ENCODE assay signal across 1 cellular context in the genomic region with DNA sequence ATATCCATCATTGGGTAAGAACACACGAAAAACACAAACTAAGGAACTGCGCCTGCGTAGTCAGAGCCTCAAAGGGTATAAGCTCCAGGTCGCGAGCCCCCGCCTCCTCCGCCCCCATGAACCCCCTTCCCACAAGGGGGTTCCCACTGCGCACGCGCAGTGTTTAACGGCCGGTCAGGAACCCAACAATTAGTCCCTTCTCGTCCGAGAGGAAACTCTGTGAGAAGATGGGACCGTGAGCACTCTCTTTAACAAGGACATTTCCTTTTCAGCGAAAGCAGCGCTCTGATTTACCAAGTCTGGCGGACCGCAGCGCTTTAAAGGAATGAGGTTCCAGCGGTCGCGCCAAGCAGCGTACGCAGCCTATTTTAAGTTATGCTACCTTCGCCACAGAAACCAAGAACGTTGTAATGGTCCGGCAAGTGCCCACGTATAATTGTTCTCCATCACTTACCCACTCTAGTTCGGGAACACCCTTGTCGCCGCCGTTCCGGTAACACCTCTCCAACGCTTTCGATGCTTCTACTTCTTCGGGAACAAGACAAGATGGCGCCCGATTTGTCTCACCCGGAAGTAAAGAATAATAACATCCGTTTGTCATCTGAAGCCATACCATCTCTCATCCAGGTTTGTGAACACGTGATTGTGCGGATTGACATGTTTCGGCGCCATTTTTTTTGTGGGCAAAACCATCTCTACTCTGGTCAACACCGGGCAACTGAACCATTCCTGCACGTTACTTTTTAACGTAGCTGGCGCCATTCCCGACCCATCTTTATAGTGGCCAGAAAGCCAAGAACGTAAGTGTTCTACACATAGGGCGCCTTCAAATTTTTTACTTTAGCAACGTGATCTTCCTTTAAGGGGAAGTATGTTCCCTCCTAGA.
A peak's percentile ranks its signal among the peaks of the same experiment; 100 is the strongest.
TF ChIP-seq lines count a peak whose summit lies in the region.

A gene with protein sequence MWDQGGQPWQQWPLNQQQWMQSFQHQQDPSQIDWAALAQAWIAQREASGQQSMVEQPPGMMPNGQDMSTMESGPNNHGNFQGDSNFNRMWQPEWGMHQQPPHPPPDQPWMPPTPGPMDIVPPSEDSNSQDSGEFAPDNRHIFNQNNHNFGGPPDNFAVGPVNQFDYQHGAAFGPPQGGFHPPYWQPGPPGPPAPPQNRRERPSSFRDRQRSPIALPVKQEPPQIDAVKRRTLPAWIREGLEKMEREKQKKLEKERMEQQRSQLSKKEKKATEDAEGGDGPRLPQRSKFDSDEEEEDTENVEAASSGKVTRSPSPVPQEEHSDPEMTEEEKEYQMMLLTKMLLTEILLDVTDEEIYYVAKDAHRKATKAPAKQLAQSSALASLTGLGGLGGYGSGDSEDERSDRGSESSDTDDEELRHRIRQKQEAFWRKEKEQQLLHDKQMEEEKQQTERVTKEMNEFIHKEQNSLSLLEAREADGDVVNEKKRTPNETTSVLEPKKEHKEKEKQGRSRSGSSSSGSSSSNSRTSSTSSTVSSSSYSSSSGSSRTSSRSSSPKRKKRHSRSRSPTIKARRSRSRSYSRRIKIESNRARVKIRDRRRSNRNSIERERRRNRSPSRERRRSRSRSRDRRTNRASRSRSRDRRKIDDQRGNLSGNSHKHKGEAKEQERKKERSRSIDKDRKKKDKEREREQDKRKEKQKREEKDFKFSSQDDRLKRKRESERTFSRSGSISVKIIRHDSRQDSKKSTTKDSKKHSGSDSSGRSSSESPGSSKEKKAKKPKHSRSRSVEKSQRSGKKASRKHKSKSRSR (minus strand): TSS at position 548 of the 886 bp plus-strand sequence. CDS start 10,649 bp downstream, outside the sequence.

TF ChIP-seq in K562, 482 proteins besides CTCF, POLR2A, EP300 and RAD21 (continued from another document and continues in another):
- TF ChIP-seq, protein P1, sequence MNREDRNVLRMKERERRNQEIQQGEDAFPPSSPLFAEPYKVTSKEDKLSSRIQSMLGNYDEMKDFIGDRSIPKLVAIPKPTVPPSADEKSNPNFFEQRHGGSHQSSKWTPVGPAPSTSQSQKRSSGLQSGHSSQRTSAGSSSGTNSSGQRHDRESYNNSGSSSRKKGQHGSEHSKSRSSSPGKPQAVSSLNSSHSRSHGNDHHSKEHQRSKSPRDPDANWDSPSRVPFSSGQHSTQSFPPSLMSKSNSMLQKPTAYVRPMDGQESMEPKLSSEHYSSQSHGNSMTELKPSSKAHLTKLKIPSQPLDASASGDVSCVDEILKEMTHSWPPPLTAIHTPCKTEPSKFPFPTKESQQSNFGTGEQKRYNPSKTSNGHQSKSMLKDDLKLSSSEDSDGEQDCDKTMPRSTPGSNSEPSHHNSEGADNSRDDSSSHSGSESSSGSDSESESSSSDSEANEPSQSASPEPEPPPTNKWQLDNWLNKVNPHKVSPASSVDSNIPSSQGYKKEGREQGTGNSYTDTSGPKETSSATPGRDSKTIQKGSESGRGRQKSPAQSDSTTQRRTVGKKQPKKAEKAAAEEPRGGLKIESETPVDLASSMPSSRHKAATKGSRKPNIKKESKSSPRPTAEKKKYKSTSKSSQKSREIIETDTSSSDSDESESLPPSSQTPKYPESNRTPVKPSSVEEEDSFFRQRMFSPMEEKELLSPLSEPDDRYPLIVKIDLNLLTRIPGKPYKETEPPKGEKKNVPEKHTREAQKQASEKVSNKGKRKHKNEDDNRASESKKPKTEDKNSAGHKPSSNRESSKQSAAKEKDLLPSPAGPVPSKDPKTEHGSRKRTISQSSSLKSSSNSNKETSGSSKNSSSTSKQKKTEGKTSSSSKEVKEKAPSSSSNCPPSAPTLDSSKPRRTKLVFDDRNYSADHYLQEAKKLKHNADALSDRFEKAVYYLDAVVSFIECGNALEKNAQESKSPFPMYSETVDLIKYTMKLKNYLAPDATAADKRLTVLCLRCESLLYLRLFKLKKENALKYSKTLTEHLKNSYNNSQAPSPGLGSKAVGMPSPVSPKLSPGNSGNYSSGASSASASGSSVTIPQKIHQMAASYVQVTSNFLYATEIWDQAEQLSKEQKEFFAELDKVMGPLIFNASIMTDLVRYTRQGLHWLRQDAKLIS (CRISPR knock-in tag; IDR thresholded peaks at IDR 0.05), result 0 out of 2 replicates have a peak, but pooled peaks have one; percentile 18
- TF ChIP-seq, protein P2, sequence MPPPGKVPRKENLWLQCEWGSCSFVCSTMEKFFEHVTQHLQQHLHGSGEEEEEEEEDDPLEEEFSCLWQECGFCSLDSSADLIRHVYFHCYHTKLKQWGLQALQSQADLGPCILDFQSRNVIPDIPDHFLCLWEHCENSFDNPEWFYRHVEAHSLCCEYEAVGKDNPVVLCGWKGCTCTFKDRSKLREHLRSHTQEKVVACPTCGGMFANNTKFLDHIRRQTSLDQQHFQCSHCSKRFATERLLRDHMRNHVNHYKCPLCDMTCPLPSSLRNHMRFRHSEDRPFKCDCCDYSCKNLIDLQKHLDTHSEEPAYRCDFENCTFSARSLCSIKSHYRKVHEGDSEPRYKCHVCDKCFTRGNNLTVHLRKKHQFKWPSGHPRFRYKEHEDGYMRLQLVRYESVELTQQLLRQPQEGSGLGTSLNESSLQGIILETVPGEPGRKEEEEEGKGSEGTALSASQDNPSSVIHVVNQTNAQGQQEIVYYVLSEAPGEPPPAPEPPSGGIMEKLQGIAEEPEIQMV (tag; conservative IDR thresholded peaks at IDR 0.05; ENCODE audit: low read depth), result no peak
- TF ChIP-seq ADNP (tag; IDR thresholded peaks at IDR 0.05) (no peak), U2AF1 (optimal IDR thresholded peaks at IDR 0.05; ENCODE audit: low read depth, low read length) (no peak), TCF7 (IDR thresholded peaks at IDR 0.05; ENCODE audit: borderline replicate concordance) (no peak), SRSF1 (IDR thresholded peaks at IDR 0.05; ENCODE audit: low read depth, low read length) (no peak), ZNF766 (CRISPR knock-in tag; conservative IDR thresholded peaks at IDR 0.05) (peak; percentile 85), LCOR (CRISPR knock-in tag; IDR thresholded peaks at IDR 0.05) (peak; percentile 72; the same call in 1 of the 2 replicates), JUND (IDR thresholded peaks at IDR 0.05; ENCODE audit: borderline replicate concordance, low read depth, low read length) (peak; percentile 28; the same call in 1 of the 2 replicates), JUND (tag; IDR thresholded peaks at IDR 0.05; ENCODE audit: borderline replicate concordance, low read depth, low read length) (no peak; the same call in 2 of the 3 replicates), ZNF3 (CRISPR knock-in tag; IDR thresholded peaks at IDR 0.05) (no peak), ZNF780A (CRISPR knock-in tag; IDR thresholded peaks at IDR 0.05) (no peak), IFI16 (CRISPR knock-in tag; IDR thresholded peaks at IDR 0.05) (no peak), ELF2 (CRISPR knock-in tag; IDR thresholded peaks at IDR 0.05) (no peak), TCFL5 (CRISPR knock-in tag; conservative IDR thresholded peaks at IDR 0.05) (no peak), MTF1 (CRISPR knock-in tag; IDR thresholded peaks at IDR 0.05; ENCODE audit: borderline replicate concordance) (no peak), ZNF274 (IDR thresholded peaks at IDR 0.05; ENCODE audit: borderline replicate concordance, low read depth, low read length) (no peak), HEY1 (CRISPR knock-in tag; IDR thresholded peaks at IDR 0.05; ENCODE audit: borderline replicate concordance) (no peak), KAT2B (IDR thresholded peaks at IDR 0.05; ENCODE audit: low read depth, low read length) (no peak), PHF20 (IDR thresholded peaks at IDR 0.05; ENCODE audit: partially characterized antibody) (peak; percentile 66), ZNF12 (CRISPR knock-in tag; IDR thresholded peaks at IDR 0.05) (no peak), CHD2 (IDR thresholded peaks at IDR 0.05; ENCODE audit: low read depth, low read length) (no peak), BDP1 (IDR thresholded peaks at IDR 0.05; ENCODE audit: insufficient read depth, insufficient read length) (no peak), ILK (tag; IDR thresholded peaks at IDR 0.05; ENCODE audit: borderline replicate concordance, low read depth) (no peak), ZNF707 (CRISPR knock-in tag; conservative IDR thresholded peaks at IDR 0.05) (no peak), NRF1 (conservative IDR thresholded peaks at IDR 0.05 in 1 of 2, IDR thresholded peaks at IDR 0.05 in 1 of 2) (peak; percentile 97), SAP30 (IDR thresholded peaks at IDR 0.05; ENCODE audit: borderline replicate concordance, insufficient read depth, low read depth, low read length, poor library complexity, severe bottlenecking) (no peak), ZNF253 (CRISPR knock-in tag; conservative IDR thresholded peaks at IDR 0.05) (no peak), SMARCE1 (IDR thresholded peaks at IDR 0.05) (no peak), ASH1L (IDR thresholded peaks at IDR 0.05; ENCODE audit: borderline replicate concordance, low read depth, partially characterized antibody) (peak; percentile 53), NCOA2 (IDR thresholded peaks at IDR 0.05; ENCODE audit: partially characterized antibody in 2 of 2) (no peak), NBN (IDR thresholded peaks at IDR 0.05; ENCODE audit: low read depth) (no peak), CSDE1 (IDR thresholded peaks at IDR 0.05) (no peak), ZNF324 (CRISPR knock-in tag; IDR thresholded peaks at IDR 0.05) (no peak), SRSF9 (IDR thresholded peaks at IDR 0.05; ENCODE audit: borderline replicate concordance, low read depth, low read length) (no peak), ZNF445 (CRISPR knock-in tag; IDR thresholded peaks at IDR 0.05; ENCODE audit: low read depth) (no peak), EGR1 (conservative IDR thresholded peaks at IDR 0.05) (peak; percentile 94)
- TF ChIP-seq, protein P3, sequence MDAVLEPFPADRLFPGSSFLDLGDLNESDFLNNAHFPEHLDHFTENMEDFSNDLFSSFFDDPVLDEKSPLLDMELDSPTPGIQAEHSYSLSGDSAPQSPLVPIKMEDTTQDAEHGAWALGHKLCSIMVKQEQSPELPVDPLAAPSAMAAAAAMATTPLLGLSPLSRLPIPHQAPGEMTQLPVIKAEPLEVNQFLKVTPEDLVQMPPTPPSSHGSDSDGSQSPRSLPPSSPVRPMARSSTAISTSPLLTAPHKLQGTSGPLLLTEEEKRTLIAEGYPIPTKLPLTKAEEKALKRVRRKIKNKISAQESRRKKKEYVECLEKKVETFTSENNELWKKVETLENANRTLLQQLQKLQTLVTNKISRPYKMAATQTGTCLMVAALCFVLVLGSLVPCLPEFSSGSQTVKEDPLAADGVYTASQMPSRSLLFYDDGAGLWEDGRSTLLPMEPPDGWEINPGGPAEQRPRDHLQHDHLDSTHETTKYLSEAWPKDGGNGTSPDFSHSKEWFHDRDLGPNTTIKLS (IDR thresholded peaks at IDR 0.05; ENCODE audit: borderline replicate concordance, low read depth), result peak; percentile 79; the same call in 1 of the 2 replicates
- TF ChIP-seq, protein P4, sequence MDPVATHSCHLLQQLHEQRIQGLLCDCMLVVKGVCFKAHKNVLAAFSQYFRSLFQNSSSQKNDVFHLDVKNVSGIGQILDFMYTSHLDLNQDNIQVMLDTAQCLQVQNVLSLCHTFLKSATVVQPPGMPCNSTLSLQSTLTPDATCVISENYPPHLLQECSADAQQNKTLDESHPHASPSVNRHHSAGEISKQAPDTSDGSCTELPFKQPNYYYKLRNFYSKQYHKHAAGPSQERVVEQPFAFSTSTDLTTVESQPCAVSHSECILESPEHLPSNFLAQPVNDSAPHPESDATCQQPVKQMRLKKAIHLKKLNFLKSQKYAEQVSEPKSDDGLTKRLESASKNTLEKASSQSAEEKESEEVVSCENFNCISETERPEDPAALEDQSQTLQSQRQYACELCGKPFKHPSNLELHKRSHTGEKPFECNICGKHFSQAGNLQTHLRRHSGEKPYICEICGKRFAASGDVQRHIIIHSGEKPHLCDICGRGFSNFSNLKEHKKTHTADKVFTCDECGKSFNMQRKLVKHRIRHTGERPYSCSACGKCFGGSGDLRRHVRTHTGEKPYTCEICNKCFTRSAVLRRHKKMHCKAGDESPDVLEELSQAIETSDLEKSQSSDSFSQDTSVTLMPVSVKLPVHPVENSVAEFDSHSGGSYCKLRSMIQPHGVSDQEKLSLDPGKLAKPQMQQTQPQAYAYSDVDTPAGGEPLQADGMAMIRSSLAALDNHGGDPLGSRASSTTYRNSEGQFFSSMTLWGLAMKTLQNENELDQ (CRISPR knock-in tag; IDR thresholded peaks at IDR 0.05; ENCODE audit: borderline replicate concordance), result no peak
- TF ChIP-seq, protein P5, sequence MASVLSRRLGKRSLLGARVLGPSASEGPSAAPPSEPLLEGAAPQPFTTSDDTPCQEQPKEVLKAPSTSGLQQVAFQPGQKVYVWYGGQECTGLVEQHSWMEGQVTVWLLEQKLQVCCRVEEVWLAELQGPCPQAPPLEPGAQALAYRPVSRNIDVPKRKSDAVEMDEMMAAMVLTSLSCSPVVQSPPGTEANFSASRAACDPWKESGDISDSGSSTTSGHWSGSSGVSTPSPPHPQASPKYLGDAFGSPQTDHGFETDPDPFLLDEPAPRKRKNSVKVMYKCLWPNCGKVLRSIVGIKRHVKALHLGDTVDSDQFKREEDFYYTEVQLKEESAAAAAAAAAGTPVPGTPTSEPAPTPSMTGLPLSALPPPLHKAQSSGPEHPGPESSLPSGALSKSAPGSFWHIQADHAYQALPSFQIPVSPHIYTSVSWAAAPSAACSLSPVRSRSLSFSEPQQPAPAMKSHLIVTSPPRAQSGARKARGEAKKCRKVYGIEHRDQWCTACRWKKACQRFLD (CRISPR knock-in tag; IDR thresholded peaks at IDR 0.05), result no peak; the same call in 1 of the 2 replicates
- TF ChIP-seq, protein P6, sequence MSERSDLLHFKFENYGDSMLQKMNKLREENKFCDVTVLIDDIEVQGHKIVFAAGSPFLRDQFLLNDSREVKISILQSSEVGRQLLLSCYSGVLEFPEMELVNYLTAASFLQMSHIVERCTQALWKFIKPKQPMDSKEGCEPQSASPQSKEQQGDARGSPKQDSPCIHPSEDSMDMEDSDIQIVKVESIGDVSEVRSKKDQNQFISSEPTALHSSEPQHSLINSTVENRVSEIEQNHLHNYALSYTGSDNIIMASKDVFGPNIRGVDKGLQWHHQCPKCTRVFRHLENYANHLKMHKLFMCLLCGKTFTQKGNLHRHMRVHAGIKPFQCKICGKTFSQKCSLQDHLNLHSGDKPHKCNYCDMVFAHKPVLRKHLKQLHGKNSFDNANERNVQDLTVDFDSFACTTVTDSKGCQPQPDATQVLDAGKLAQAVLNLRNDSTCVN (CRISPR knock-in tag; IDR thresholded peaks at IDR 0.05), result no peak
- TF ChIP-seq, protein P7, sequence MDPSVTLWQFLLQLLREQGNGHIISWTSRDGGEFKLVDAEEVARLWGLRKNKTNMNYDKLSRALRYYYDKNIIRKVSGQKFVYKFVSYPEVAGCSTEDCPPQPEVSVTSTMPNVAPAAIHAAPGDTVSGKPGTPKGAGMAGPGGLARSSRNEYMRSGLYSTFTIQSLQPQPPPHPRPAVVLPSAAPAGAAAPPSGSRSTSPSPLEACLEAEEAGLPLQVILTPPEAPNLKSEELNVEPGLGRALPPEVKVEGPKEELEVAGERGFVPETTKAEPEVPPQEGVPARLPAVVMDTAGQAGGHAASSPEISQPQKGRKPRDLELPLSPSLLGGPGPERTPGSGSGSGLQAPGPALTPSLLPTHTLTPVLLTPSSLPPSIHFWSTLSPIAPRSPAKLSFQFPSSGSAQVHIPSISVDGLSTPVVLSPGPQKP (CRISPR knock-in tag; IDR thresholded peaks at IDR 0.05), result no peak
